Comparison of ENCODE assay signal across 1 cellular context in genomic region chr3:172566785-172567184, GRCh38. TPM values are rescaled to one million over a fixed set of nuclear protein-coding genes. Genes with fewer than 3 reads are reported as not detected.
"Had no signal": no experiment of that assay in that cellular context is flagged by ENCODE, and none has a peak within 500 bp of the region (broad histone marks: within the 10 kb centered on the region; RNA-seq: fewer than 3 reads in every experiment).

No MANE protein-coding gene starts in this region.

RNA-seq across cellular contexts. Expression of gene TNFSF10, which starts 43.6 kb away (rescaled TPM):
- total RNA-seq: HT1080 had no signal
